In genomic region chr2:98802344-98802743, GRCh38 we compare ENCODE assay signal across 6 cellular contexts.
"Had no signal": no experiment of that assay in that cellular context is flagged by ENCODE, and none has a peak within 500 bp of the region (broad histone marks: within the 10 kb centered on the region; RNA-seq: fewer than 3 reads in every experiment).

No MANE protein-coding gene starts in this region.

- H3K4me3 Mint-ChIP-seq: GM23338, H9, IgD-negative memory B cell had no signal

- ATAC-seq: HepG2 had no signal

- H3K36me3 Mint-ChIP-seq: IgD-negative memory B cell had no signal

- H3K4me1 Mint-ChIP-seq: IgD-negative memory B cell had no signal

- H3K4me2 ChIP-seq: GM23338 had no signal

- H3K4me3 ChIP-seq: GM23338 had no signal

- H3K27ac ChIP-seq: HL-60 had no signal

- DNase-seq: H9, HCEC 1CT had no signal

- H2AFZ ChIP-seq: GM23338 had no signal

- H3K27ac Mint-ChIP-seq: GM23338, IgD-negative memory B cell had no signal

- H3K9me3 Mint-ChIP-seq: GM23338, H9, IgD-negative memory B cell had no signal
